8 cellular contexts compared by ENCODE assay signal in genomic region chr1:192311281-192311680, GRCh38. TPM values are rescaled to one million over a fixed set of nuclear protein-coding genes. Genes with fewer than 3 reads are reported as not detected.
DNase-seq lines count a peak whose midpoint lies in the region; ATAC-seq and TF ChIP-seq lines count a peak whose summit lies in the region.

No MANE protein-coding gene starts in this region.

- H3K27ac ChIP-seq in heart right ventricle, result no peak overlapping the region
- H3K27ac ChIP-seq in upper lobe of right lung, result no peak overlapping the region

- no peak overlapping the region for H3K9ac ChIP-seq in NT2/D1 (ENCODE audit: insufficient read length, low read depth)

- whole genome bisulfite sequencing in heart right ventricle, 2 donors, result 77 to 82% methylated on average over 1 of the region's 1 CpG

- peaks cover 6 to 10% of the 10 kb centered on the region in 2 donors for H3K9me3 Mint-ChIP-seq in effector memory CD8-positive, alpha-beta T cell

- DNase-seq in heart right ventricle (no peak), left ventricle myocardium superior (no peak), NT2/D1 (ENCODE audit: low read depth, low spot score) (peak; percentile 6), erythroblast (lab: John Stamatoyannopoulos, UW) (peak; percentile 51 to 56), upper lobe of right lung (no peak)
- DNase-seq in stimulated activated CD4-positive, alpha-beta T cell treated with anti-CD3 and anti-CD28 coated beads, Interleukin-4, amount 100 ng/mL, for 1 hour, result no peak
- no peak for DNase-seq in stimulated activated CD8-positive, alpha-beta memory T cell treated with anti-CD3 and anti-CD28 coated beads, Interleukin-4, amount 100 ng/mL, for 48 hours
- DNase-seq in effector memory CD8-positive, alpha-beta T cell, result no peak

- peaks cover 0 to 31% (median 21%) of the 10 kb centered on the region in 11 donors for H3K9me3 ChIP-seq in heart right ventricle
- H3K9me3 ChIP-seq in NT2/D1 (ENCODE audit: insufficient read depth, low read length), result peaks cover 9% of the 10 kb centered on the region; the same call in 1 of the 2 replicates
- no peaks in the 10 kb centered on the region for H3K9me3 ChIP-seq in upper lobe of right lung

- intact Hi-C loops in heart right ventricle (cut with DNase I), result no loop called here
- intact Hi-C loops in left ventricle myocardium superior (cut with micrococcal nuclease), result no loop called here
- intact Hi-C loops in upper lobe of right lung (cut with DNase I), result no loop called here

- H3K4me1 ChIP-seq in heart right ventricle, result no peaks in the 10 kb centered on the region
- H3K4me1 ChIP-seq in NT2/D1 (ENCODE audit: insufficient read depth, insufficient read length), result no peaks in the 10 kb centered on the region
- H3K4me1 ChIP-seq in upper lobe of right lung, result no peaks in the 10 kb centered on the region

- no peak overlapping the region for H3K4me3 Mint-ChIP-seq in effector memory CD8-positive, alpha-beta T cell

- H3K27me3 Mint-ChIP-seq in effector memory CD8-positive, alpha-beta T cell, result no peaks in the 10 kb centered on the region

- H3K36me3 ChIP-seq in heart right ventricle (no peaks in the 10 kb centered on the region), NT2/D1 (ENCODE audit: insufficient read depth, insufficient read length, low read length) (no peaks in the 10 kb centered on the region), upper lobe of right lung (no peaks in the 10 kb centered on the region)

- no peak overlapping the region for H3K27ac Mint-ChIP-seq in effector memory CD8-positive, alpha-beta T cell

- H3K36me3 Mint-ChIP-seq in effector memory CD8-positive, alpha-beta T cell (ENCODE audit: insufficient read depth), result no peaks in the 10 kb centered on the region

- no peaks in the 10 kb centered on the region for H3K27me3 ChIP-seq in heart right ventricle
- H3K27me3 ChIP-seq in NT2/D1 (ENCODE audit: insufficient read depth, insufficient read length), result no peaks in the 10 kb centered on the region
- no peaks in the 10 kb centered on the region for H3K27me3 ChIP-seq in upper lobe of right lung

- H3K4me3 ChIP-seq in heart right ventricle (no peak overlapping the region), NT2/D1 (ENCODE audit: insufficient read length, low read depth) (no peak overlapping the region), upper lobe of right lung (no peak overlapping the region)

- ATAC-seq in heart right ventricle (no peak), left ventricle myocardium superior (no peak), upper lobe of right lung (no peak)
- no peak for ATAC-seq in effector memory CD8-positive, alpha-beta T cell (replicated peaks)

- no peak for TF ChIP-seq POLR2A in erythroblast (IDR thresholded peaks at IDR 0.05; ENCODE audit: low read length)

- peak in 8 of 9 donors; percentile 6 to 56 (median 48) for TF ChIP-seq CTCF in heart right ventricle (IDR thresholded peaks at IDR 0.05)
- TF ChIP-seq CTCF in upper lobe of right lung (IDR thresholded peaks at IDR 0.05), result peak; percentile 27

- no peaks in the 10 kb centered on the region for H3K4me1 Mint-ChIP-seq in effector memory CD8-positive, alpha-beta T cell (ENCODE audit: low read depth in 2 of 2)

RNA-seq across cellular contexts. Expression of gene RGS21, which starts 5.5 kb away (rescaled TPM):
- total RNA-seq in heart right ventricle, result not detected
- polyA plus RNA-seq in heart right ventricle, result not detected
- total RNA-seq in left ventricle myocardium superior, result not detected
- not detected for total RNA-seq in upper lobe of right lung

Comparison
In these comparisons a context has a peak if more than half of its experiments do, and no peak if none do; other contexts are left out.
1. DNase-seq: peak in NT2/D1 (single experiment) and erythroblast (2 of 2); none in heart right ventricle (0 of 2), left ventricle myocardium superior (single experiment), upper lobe of right lung (single experiment), stimulated activated CD4-positive, alpha-beta T cell treated with anti-CD3 and anti-CD28 coated beads, Interleukin-4, amount 100 ng/mL, for 1 hour (single experiment), stimulated activated CD8-positive, alpha-beta memory T cell treated with anti-CD3 and anti-CD28 coated beads, Interleukin-4, amount 100 ng/mL, for 48 hours (single experiment) and effector memory CD8-positive, alpha-beta T cell (0 of 3).